In the genomic region with DNA sequence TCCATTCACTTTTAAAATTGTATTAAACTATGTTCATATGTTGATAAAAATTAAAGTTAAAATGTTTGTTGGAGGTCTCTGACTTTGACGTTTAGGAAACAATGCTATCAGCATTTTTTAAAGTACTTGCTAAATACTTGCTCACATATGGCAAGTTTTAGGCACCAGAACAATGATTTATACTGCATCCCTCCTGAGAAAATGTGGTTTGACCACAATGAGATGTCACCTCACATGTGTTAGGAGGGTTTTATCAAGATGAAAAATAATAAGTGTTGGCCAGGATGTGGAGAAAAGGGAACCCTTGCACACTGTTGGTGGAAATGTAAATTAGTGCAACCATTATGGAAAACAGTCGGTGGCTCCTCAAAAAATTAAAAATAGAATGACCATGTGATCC, we compare ENCODE assay signal across 28 cellular contexts.
"Had no signal": no experiment of that assay in that cellular context is flagged by ENCODE, and none has a peak within 500 bp of the region (broad histone marks: within the 10 kb centered on the region; RNA-seq: fewer than 3 reads in every experiment).

No MANE protein-coding gene starts in this region.

- H3K36me3 ChIP-seq: brain microvascular endothelial cell, gastrocnemius medialis, prostate gland, uterus had no signal

- H3K27ac ChIP-seq: brain microvascular endothelial cell, gastrocnemius medialis, prostate gland, testis, uterus had no signal

- H3K4me3 ChIP-seq: gastrocnemius medialis, prostate gland, testis, uterus had no signal

- H3K36me3 Mint-ChIP-seq: mesothelial cell of epicardium had no signal

- H3K27me3 ChIP-seq: brain microvascular endothelial cell, gastrocnemius medialis, testis, uterus had no signal

- ATAC-seq: activated CD4-positive, CD25-positive, alpha-beta regulatory T cell treated with anti-CD3 and anti-CD28 coated beads, Interleukin-2, amount 50 U/mL, for 24 hours; activated CD8-positive, alpha-beta memory T cell treated with anti-CD3 and anti-CD28 coated beads, Interleukin-2, amount 10 ng/mL, durations not matched to agents 7 days and 5 days; activated CD8-positive, alpha-beta T cell treated with anti-CD3 and anti-CD28 coated beads for 36 hours; esophagus mucosa; gastrocnemius medialis; left ventricle myocardium superior; naive thymus-derived CD8-positive, alpha-beta T cell had no signal

- H3K4me1 ChIP-seq: gastrocnemius medialis, prostate gland, uterus had no signal

- FAIRE-seq: colon, endothelial cell of umbilical vein, islet of Langerhans had no signal

- DNase-seq: activated CD4-positive, alpha-beta T cell treated with anti-CD3 and anti-CD28 coated beads, Interleukin-2, amount 10 ng/mL, durations not matched to agents 7 days and 5 days; activated CD8-positive, alpha-beta memory T cell treated with anti-CD3 and anti-CD28 coated beads, Interleukin-2, amount 10 ng/mL, durations not matched to agents 7 days and 5 days; activated CD8-positive, alpha-beta T cell treated with anti-CD3 and anti-CD28 coated beads for 36 hours; activated gamma-delta T cell; activated naive CD4-positive, alpha-beta T cell treated with anti-CD3 and anti-CD28 coated beads, Interleukin-2, amount 50 U/mL, for 16 hours; activated T-cell treated with anti-CD3 and anti-CD28 coated beads for 4 hours; aorta; brain microvascular endothelial cell; caudate nucleus; effector memory CD4-positive, alpha-beta T cell; gastrocnemius medialis; hypothalamus; left ventricle myocardium superior; mammary epithelial cell; naive thymus-derived CD8-positive, alpha-beta T cell; stimulated activated CD4-positive, alpha-beta T cell treated with anti-CD3 and anti-CD28 coated beads, Interleukin-2, amount 100 ng/mL, for 48 hours; stimulated activated CD8-positive, alpha-beta memory T cell treated with anti-CD3 and anti-CD28 coated beads, Interleukin-4, amount 100 ng/mL, for 48 hours; stimulated activated naive CD4-positive, alpha-beta T cell; testis; trophoblast cell; uterus had no signal

- H3K4me3 Mint-ChIP-seq: activated CD4-positive, alpha-beta T cell treated with anti-CD3 and anti-CD28 coated beads, Interleukin-2, amount 10 ng/mL, durations not matched to agents 7 days and 5 days; activated CD8-positive, alpha-beta memory T cell treated with anti-CD3 and anti-CD28 coated beads, Interleukin-2, amount 10 ng/mL, durations not matched to agents 7 days and 5 days; activated CD8-positive, alpha-beta T cell treated with anti-CD3 and anti-CD28 coated beads for 36 hours; mesothelial cell of epicardium; naive thymus-derived CD8-positive, alpha-beta T cell had no signal

- H3K9me3 ChIP-seq: gastrocnemius medialis, prostate gland, testis, uterus had no signal

- H3K27ac Mint-ChIP-seq: activated CD4-positive, alpha-beta T cell treated with anti-CD3 and anti-CD28 coated beads, Interleukin-2, amount 10 ng/mL, durations not matched to agents 7 days and 5 days; activated CD8-positive, alpha-beta memory T cell treated with anti-CD3 and anti-CD28 coated beads, Interleukin-2, amount 10 ng/mL, durations not matched to agents 7 days and 5 days; activated CD8-positive, alpha-beta T cell treated with anti-CD3 and anti-CD28 coated beads for 36 hours; mesothelial cell of epicardium; naive thymus-derived CD8-positive, alpha-beta T cell had no signal
